ENCODE assay signal across 22 cellular contexts in genomic region chr12:107653519-107653918, GRCh38. TPM values are rescaled to one million over a fixed set of nuclear protein-coding genes. Genes with fewer than 3 reads are reported as not detected.
A peak's percentile ranks its signal among the peaks of the same experiment; 100 is the strongest.
DNase-seq lines count a peak whose midpoint lies in the region; ATAC-seq, FAIRE-seq and TF ChIP-seq lines count a peak whose summit lies in the region.
"Had no signal": no experiment of that assay in that cellular context is flagged by ENCODE, and none has a peak within 500 bp of the region (broad histone marks: within the 10 kb centered on the region; RNA-seq: fewer than 3 reads in every experiment).

No MANE protein-coding gene starts in this region.

- no peak for ATAC-seq in activated CD8-positive, alpha-beta T cell treated with anti-CD3 and anti-CD28 coated beads, Interleukin-2, amount 10 ng/mL, durations not matched to agents 7 days and 5 days
- ATAC-seq in activated CD8-positive, alpha-beta T cell treated with anti-CD3 and anti-CD28 coated beads for 36 hours, result no peak
- ATAC-seq in CD8-positive, alpha-beta T cell, result no peak
- no peak for ATAC-seq in K562
- no peak for ATAC-seq in gastroesophageal sphincter
- ATAC-seq: A549 had no signal

- FAIRE-seq in K562 (lab: Jason Lieb, UNC), result no peak
- FAIRE-seq: G401.6, GM12891, GM19239 had no signal

- no peak overlapping the region for H2AFZ ChIP-seq in K562 (ENCODE audit: low read depth, low read length)

- H3K9me3 ChIP-seq in CD8-positive, alpha-beta T cell (ENCODE audit: low read length), result no peaks in the 10 kb centered on the region
- H3K9me3 ChIP-seq in K562 (replicated peaks; ENCODE audit: control insufficient read depth, insufficient read depth, low read depth, low read length) (no peaks in the 10 kb centered on the region), gastroesophageal sphincter (no peaks in the 10 kb centered on the region)
- H3K9me3 ChIP-seq: A549; BLaER1 treated with 17β-estradiol and CSF1 and Interleukin-3, amounts not matched to agents 10 nM and 100 nM had no signal

- H3K27me3 ChIP-seq in CD8-positive, alpha-beta T cell (ENCODE audit: insufficient read depth, low read length), result no peaks in the 10 kb centered on the region
- peaks cover 20 to 38% of the 10 kb centered on the region in 2 experiments for H3K27me3 ChIP-seq in K562 (ENCODE audit: control insufficient read depth in 2 of 2, insufficient read depth in 2 of 2, low read length in 2 of 2)
- peaks cover 13% of the 10 kb centered on the region for H3K27me3 ChIP-seq in gastroesophageal sphincter
- H3K27me3 ChIP-seq: BLaER1 treated with 17β-estradiol and CSF1 and Interleukin-3, amounts not matched to agents 10 nM and 100 nM had no signal

- H3K4me3 Mint-ChIP-seq in activated CD8-positive, alpha-beta T cell treated with anti-CD3 and anti-CD28 coated beads, Interleukin-2, amount 10 ng/mL, durations not matched to agents 7 days and 5 days, result no peak overlapping the region
- no peak overlapping the region for H3K4me3 Mint-ChIP-seq in activated CD8-positive, alpha-beta T cell treated with anti-CD3 and anti-CD28 coated beads for 36 hours
- H3K4me3 Mint-ChIP-seq in CD8-positive, alpha-beta T cell, result no peak overlapping the region
- H3K4me3 Mint-ChIP-seq: B cell; CD4-positive, alpha-beta T cell; CD8-positive, alpha-beta memory T cell had no signal

- intact Hi-C loops in activated CD8-positive, alpha-beta T cell treated with anti-CD3 and anti-CD28 coated beads for 36 hours (cut with micrococcal nuclease), result no loop called here
- intact Hi-C loops in CD8-positive, alpha-beta T cell (cut with DNase I, micrococcal nuclease), result no loop called here
- intact Hi-C loops in K562 (cut with micrococcal nuclease), result no loop called here

- in situ Hi-C loops in K562 (cut with MboI), result no loop called here

- no peak for DNase-seq in activated CD8-positive, alpha-beta T cell treated with anti-CD3 and anti-CD28 coated beads, Interleukin-2, amount 10 ng/mL, durations not matched to agents 7 days and 5 days
- DNase-seq in activated CD8-positive, alpha-beta T cell treated with anti-CD3 and anti-CD28 coated beads for 36 hours, result no peak
- DNase-seq in CD8-positive, alpha-beta T cell, result no peak
- no peak for DNase-seq in K562 (ENCODE audit: extremely low read depth in 1 of 4, low spot score in 3 of 4)
- no peak for DNase-seq in HK-2 (ENCODE audit: unreplicated experiment)
- DNase-seq: AML-193; CD4-positive, alpha-beta T cell; CD8-positive, alpha-beta memory T cell; COR-L47; DMS 273 treated with DMSO at 0.1 percent for 48 hours; DMS153; DMS79 treated with DMSO at 0.1 percent for 48 hours; GF-D8 had no signal

- H3K27me3 Mint-ChIP-seq in activated CD8-positive, alpha-beta T cell treated with anti-CD3 and anti-CD28 coated beads, Interleukin-2, amount 10 ng/mL, durations not matched to agents 7 days and 5 days (ENCODE audit: low read depth), result no peaks in the 10 kb centered on the region
- H3K27me3 Mint-ChIP-seq in activated CD8-positive, alpha-beta T cell treated with anti-CD3 and anti-CD28 coated beads for 36 hours, result no peaks in the 10 kb centered on the region
- no peaks in the 10 kb centered on the region for H3K27me3 Mint-ChIP-seq in CD8-positive, alpha-beta T cell (ENCODE audit: low read depth)
- H3K27me3 Mint-ChIP-seq: CD4-positive, alpha-beta T cell; CD8-positive, alpha-beta memory T cell had no signal

- no peaks in the 10 kb centered on the region for H3K9me3 Mint-ChIP-seq in activated CD8-positive, alpha-beta T cell treated with anti-CD3 and anti-CD28 coated beads, Interleukin-2, amount 10 ng/mL, durations not matched to agents 7 days and 5 days (ENCODE audit: insufficient read depth)
- no peaks in the 10 kb centered on the region for H3K9me3 Mint-ChIP-seq in activated CD8-positive, alpha-beta T cell treated with anti-CD3 and anti-CD28 coated beads for 36 hours
- H3K9me3 Mint-ChIP-seq in CD8-positive, alpha-beta T cell, result no peaks in the 10 kb centered on the region
- H3K9me3 Mint-ChIP-seq: CD4-positive, alpha-beta T cell; CD8-positive, alpha-beta memory T cell had no signal

- POLR2A ChIA-PET in activated CD8-positive, alpha-beta T cell treated with anti-CD3 and anti-CD28 coated beads, Interleukin-2, amount 10 ng/mL, durations not matched to agents 7 days and 5 days (lab: Charles Lee), result no interaction called here
- POLR2A ChIA-PET in activated CD8-positive, alpha-beta T cell treated with anti-CD3 and anti-CD28 coated beads for 36 hours (lab: Charles Lee), result no interaction called here
- POLR2A ChIA-PET in CD8-positive, alpha-beta T cell (lab: Charles Lee), result no interaction called here
- POLR2A ChIA-PET in K562 (lab: Yijun Ruan, JAX), result no interaction called here

- TF ChIP-seq CTCF in activated CD8-positive, alpha-beta T cell treated with anti-CD3 and anti-CD28 coated beads for 36 hours (IDR thresholded peaks at IDR 0.05), result no peak
- no peak for TF ChIP-seq CTCF in CD8-positive, alpha-beta T cell (IDR thresholded peaks at IDR 0.05)
- TF ChIP-seq CTCF in K562 (IDR thresholded peaks at IDR 0.05 in 2 of 3, conservative IDR thresholded peaks at IDR 0.05 in 1 of 3; ENCODE audit: insufficient read depth in 2 of 3, low read depth in 1 of 3, low read length in 3 of 3), result no peak
- TF ChIP-seq CTCF in gastroesophageal sphincter (IDR thresholded peaks at IDR 0.05), result no peak

- 3% methylated on average over 2 of the region's 2 CpGs for WGBS in K562 (ENCODE audit: insufficient coverage, low coverage, missing lambda C conversion rate)
- 47 to 73% methylated on average over 2 of the region's 2 CpGs for WGBS in gastroesophageal sphincter (ENCODE audit: low coverage in 1 of 2), 2 donors

- no peak for TF ChIP-seq POLR2A in K562 (conservative IDR thresholded peaks at IDR 0.05)
- no peak for TF ChIP-seq POLR2A in gastroesophageal sphincter (IDR thresholded peaks at IDR 0.05)

- no peaks in the 10 kb centered on the region for H3K4me1 ChIP-seq in CD8-positive, alpha-beta T cell (ENCODE audit: insufficient read depth, low read length)
- H3K4me1 ChIP-seq in K562 (replicated peaks in 1 of 2; ENCODE audit: control insufficient read depth in 2 of 2, insufficient read depth in 2 of 2, low read length in 2 of 2) (no peaks in the 10 kb centered on the region), gastroesophageal sphincter (no peaks in the 10 kb centered on the region)
- H3K4me1 ChIP-seq: A549 had no signal

- peak overlapping the region; percentile 33 for H3K27ac Mint-ChIP-seq in activated CD8-positive, alpha-beta T cell treated with anti-CD3 and anti-CD28 coated beads, Interleukin-2, amount 10 ng/mL, durations not matched to agents 7 days and 5 days
- no peak overlapping the region for H3K27ac Mint-ChIP-seq in activated CD8-positive, alpha-beta T cell treated with anti-CD3 and anti-CD28 coated beads for 36 hours
- H3K27ac Mint-ChIP-seq in CD8-positive, alpha-beta T cell, result peak overlapping the region; percentile 2
- H3K27ac Mint-ChIP-seq: B cell; CD4-positive, alpha-beta T cell had no signal

- no TSS peak for BruUV-seq in K562 (replicated peaks; lab: Mats Ljungman, UMichigan)

- H3K36me3 ChIP-seq in CD8-positive, alpha-beta T cell (ENCODE audit: insufficient read depth, low read length), result peaks cover 14% of the 10 kb centered on the region
- H3K36me3 ChIP-seq in K562 (ENCODE audit: control insufficient read depth, insufficient read depth, low read length) (no peaks in the 10 kb centered on the region), gastroesophageal sphincter (no peaks in the 10 kb centered on the region)

- no peaks in the 10 kb centered on the region for H3K9me1 ChIP-seq in K562 (ENCODE audit: control insufficient read depth, insufficient read depth, low read length)

- H3K27ac ChIP-seq in CD8-positive, alpha-beta T cell (ENCODE audit: low read depth, low read length), result no peak overlapping the region
- no peak overlapping the region for H3K27ac ChIP-seq in K562 (ENCODE audit: extremely low read depth, low read depth, low read length)
- no peak overlapping the region for H3K27ac ChIP-seq in gastroesophageal sphincter
- H3K27ac ChIP-seq: 22Rv1; A549; BLaER1 treated with 17β-estradiol and CSF1 and Interleukin-3, amounts not matched to agents 10 nM and 100 nM; C4-2B had no signal

- H4K20me1 ChIP-seq in K562 (replicated peaks; ENCODE audit: control insufficient read depth, insufficient read depth, low read length), result 0 out of 2 replicates have a peak, but pooled peaks cover 4% of the 10 kb centered on the region
- H4K20me1 ChIP-seq: BLaER1 treated with 17β-estradiol and CSF1 and Interleukin-3, amounts not matched to agents 10 nM and 100 nM had no signal

- H3K4me1 Mint-ChIP-seq in activated CD8-positive, alpha-beta T cell treated with anti-CD3 and anti-CD28 coated beads, Interleukin-2, amount 10 ng/mL, durations not matched to agents 7 days and 5 days (ENCODE audit: low read depth), result peaks cover 3% of the 10 kb centered on the region
- peaks cover 3% of the 10 kb centered on the region for H3K4me1 Mint-ChIP-seq in activated CD8-positive, alpha-beta T cell treated with anti-CD3 and anti-CD28 coated beads for 36 hours (ENCODE audit: low read depth)
- no peaks in the 10 kb centered on the region for H3K4me1 Mint-ChIP-seq in CD8-positive, alpha-beta T cell (ENCODE audit: low read depth)
- H3K4me1 Mint-ChIP-seq: B cell; CD8-positive, alpha-beta memory T cell had no signal

- no peak overlapping the region for H3K4me2 ChIP-seq in K562 (ENCODE audit: insufficient read depth, low read length)
- H3K4me2 ChIP-seq: A549; BLaER1 treated with 17β-estradiol and CSF1 and Interleukin-3, amounts not matched to agents 10 nM and 100 nM had no signal

- no peak for TF ChIP-seq RAD21 in K562 (CRISPR knock-in tag; conservative IDR thresholded peaks at IDR 0.05 in 1 of 2, IDR thresholded peaks at IDR 0.05 in 1 of 2)

- no peak for TF ChIP-seq EP300 in K562 (IDR thresholded peaks at IDR 0.05; ENCODE audit: low read length)
- TF ChIP-seq EP300 in gastroesophageal sphincter (IDR thresholded peaks at IDR 0.05), result no peak

- no peak overlapping the region for H3K4me3 ChIP-seq in CD8-positive, alpha-beta T cell (ENCODE audit: low read depth, low read length)
- H3K4me3 ChIP-seq in K562 (no peak overlapping the region), gastroesophageal sphincter (no peak overlapping the region)
- H3K4me3 ChIP-seq: A549; BLaER1 treated with 17β-estradiol and CSF1 and Interleukin-3, amounts not matched to agents 10 nM and 100 nM had no signal

- H3K79me2 ChIP-seq in K562 (ENCODE audit: control insufficient read depth, insufficient read depth, low read length), result no peaks in the 10 kb centered on the region

- CTCF ChIA-PET in activated CD8-positive, alpha-beta T cell treated with anti-CD3 and anti-CD28 coated beads, Interleukin-2, amount 10 ng/mL, durations not matched to agents 7 days and 5 days (lab: Charles Lee), result interaction anchor here (1.5 kb wide), 1 partner anchor 18 kb away, joined by 4 read pairs; no protein-coding TSS in a partner anchor
- CTCF ChIA-PET in activated CD8-positive, alpha-beta T cell treated with anti-CD3 and anti-CD28 coated beads for 36 hours (lab: Charles Lee), result no interaction called here
- CTCF ChIA-PET in CD8-positive, alpha-beta T cell (lab: Charles Lee), result no interaction called here
- CTCF ChIA-PET in K562 (lab: Yijun Ruan, JAX; ENCODE audit: low intra/inter-chr PET ratio), result no interaction called here

- H3K36me3 Mint-ChIP-seq in activated CD8-positive, alpha-beta T cell treated with anti-CD3 and anti-CD28 coated beads, Interleukin-2, amount 10 ng/mL, durations not matched to agents 7 days and 5 days (ENCODE audit: low read depth), result peaks cover 2% of the 10 kb centered on the region
- peaks cover 6% of the 10 kb centered on the region for H3K36me3 Mint-ChIP-seq in activated CD8-positive, alpha-beta T cell treated with anti-CD3 and anti-CD28 coated beads for 36 hours (ENCODE audit: low read depth)
- H3K36me3 Mint-ChIP-seq in CD8-positive, alpha-beta T cell, result peaks cover 57% of the 10 kb centered on the region

- no peak overlapping the region for H3K9ac ChIP-seq in K562 (ENCODE audit: insufficient read depth in 1 of 2, low read depth in 2 of 2, low read length in 2 of 2)
- H3K9ac ChIP-seq: BLaER1 treated with 17β-estradiol and CSF1 and Interleukin-3, amounts not matched to agents 10 nM and 100 nM had no signal

RNA-seq across cellular contexts. Expression of gene PWP1, which starts 32.1 kb away (rescaled TPM):
- 10 to 100 TPM; 40.9 to 44.6 TPM for total RNA-seq in activated CD8-positive, alpha-beta T cell treated with anti-CD3 and anti-CD28 coated beads, Interleukin-2, amount 10 ng/mL, durations not matched to agents 7 days and 5 days
- total RNA-seq in activated CD8-positive, alpha-beta T cell treated with anti-CD3 and anti-CD28 coated beads for 36 hours, result 10 to 100 TPM; 52.4 to 57.5 TPM
- 10 to 100 TPM; 27.7 to 28.8 TPM for total RNA-seq in CD8-positive, alpha-beta T cell
- total RNA-seq in K562 (2011; cell fraction: chromatin; rRNA removed; ENCODE audit: low replicate concordance), result 53.1 and 87.3 TPM in 2 replicates
- 27.2 and 28.4 TPM in 2 replicates for total RNA-seq in K562 (2011; cell fraction: nucleolus; rRNA removed)
- 25.3 and 37.4 TPM in 2 replicates for total RNA-seq in K562 (2011; cell fraction: nucleoplasm; rRNA removed)
- 128 and 147 TPM in 2 replicates for total RNA-seq in K562 (2014; rRNA removed)
- total RNA-seq in K562 (2014; rRNA removed; fragmentation: Illumina TruSeq; extraction: Trizol), result 96.3 and 105 TPM in 2 replicates
- total RNA-seq in K562 (2015; rRNA removed; fragmentation: Illumina TruSeq; extraction: Trizol), result 79.9 and 82.3 TPM in 2 replicates
- total RNA-seq in K562 (2021), result 61.6 and 62.0 TPM in 2 replicates
- 74.1 and 130 TPM in 2 replicates for polyA plus RNA-seq in K562 (2011; rRNA removed)
- 42.2 and 78.7 TPM in 2 replicates for polyA plus RNA-seq in K562 (2011; cell fraction: cytosol; rRNA removed)
- 33.2 and 39.5 TPM in 2 replicates for polyA plus RNA-seq in K562 (2011; cell fraction: nucleus; rRNA removed)
- polyA plus RNA-seq in K562 (2012), result 31.2 and 61.0 TPM in 2 replicates
- polyA plus RNA-seq in K562 (2014; fragmentation: Illumina TruSeq; extraction: Trizol), result 93.5 and 111 TPM in 2 replicates
- polyA plus RNA-seq in K562 (2014; fragmentation: Nextera tagmentation; extraction: Ambion mirVana), result 100 to 1,000 TPM; 267 to 401 TPM
- polyA plus RNA-seq in K562 (2014; rRNA removed), result 76.7 and 78.3 TPM in 2 replicates
- polyA minus RNA-seq in K562 (2011; rRNA and poly(A)+ RNA removed), result 107 and 157 TPM in 2 replicates
- polyA minus RNA-seq in K562 (2011; cell fraction: cytosol; rRNA and poly(A)+ RNA removed), result 44.9 and 48.8 TPM in 2 replicates
- 21.3 and 33.4 TPM in 2 replicates for polyA minus RNA-seq in K562 (2011; cell fraction: nucleus; rRNA and poly(A)+ RNA removed)
- 100 to 1,000 TPM in 1 of 4 donors, 10 to 100 TPM in 3; 48.6 to 117 (median 60.7) TPM for total RNA-seq in gastroesophageal sphincter
